ENCODE assay signal across 10 cellular contexts in the genomic region with DNA sequence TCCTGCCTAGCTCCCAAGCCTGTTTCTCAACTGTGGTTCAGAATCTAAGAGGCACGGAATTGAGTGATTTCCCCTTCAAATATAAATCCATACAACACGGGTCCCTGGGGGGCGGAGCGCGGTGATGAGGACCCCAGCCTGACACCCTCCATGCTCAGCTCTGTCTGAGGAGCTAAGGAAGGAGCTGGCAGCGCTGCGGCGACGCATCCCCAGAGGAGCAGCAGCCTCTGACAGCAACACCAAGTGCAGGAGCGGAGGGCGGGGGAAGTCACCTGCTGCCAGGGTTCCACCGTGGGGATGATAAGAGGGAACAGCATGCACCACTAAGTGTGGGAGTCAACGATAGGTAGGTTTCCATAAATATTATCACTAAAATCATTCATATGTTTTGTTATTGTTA.
"Had no signal": no experiment of that assay in that cellular context is flagged by ENCODE, and none has a peak within 500 bp of the region (broad histone marks: within the 10 kb centered on the region; RNA-seq: fewer than 3 reads in every experiment).

No MANE protein-coding gene starts in this region.

- H3K4me3 Mint-ChIP-seq: H9, HFFc6 had no signal

- H3K36me3 ChIP-seq: HAP-1 had no signal

- H3K4me3 ChIP-seq: GM23248, HAP-1 had no signal

- ATAC-seq: HCT116 had no signal

- H3K9me3 ChIP-seq: HAP-1 had no signal

- H3K9ac ChIP-seq: GM23248 had no signal

- H2AFZ ChIP-seq: GM23248 had no signal

- FAIRE-seq: H1, H54 had no signal

- H3K27ac ChIP-seq: GM23248 had no signal

- H3K9me3 Mint-ChIP-seq: H9 had no signal

- DNase-seq: GM23248, GOT3, H7, H9, HCEC 1CT, HFFc6 had no signal

- H3K27ac Mint-ChIP-seq: H9, HFFc6 had no signal

- H3K4me1 ChIP-seq: HAP-1 had no signal
